In genomic region chr18:10420561-10421352, GRCh38 we compare ENCODE assay signal across 21 cellular contexts. TPM values are rescaled to one million over a fixed set of nuclear protein-coding genes. Genes with fewer than 3 reads are reported as not detected.
DNase-seq lines count a peak whose midpoint lies in the region; ATAC-seq and TF ChIP-seq lines count a peak whose summit lies in the region.
"Had no signal": no experiment of that assay in that cellular context is flagged by ENCODE, and none has a peak within 500 bp of the region (broad histone marks: within the 10 kb centered on the region; RNA-seq: fewer than 3 reads in every experiment).

No MANE protein-coding gene starts in this region.

- H3K9me3 ChIP-seq in left ventricle myocardium inferior (replicated peaks) (peaks cover 5% of the 10 kb centered on the region), right cardiac atrium (ENCODE audit: control insufficient read depth, low read length) (no peaks in the 10 kb centered on the region), gastrocnemius medialis (no peaks in the 10 kb centered on the region)
- H3K9me3 ChIP-seq: prostate gland, transverse colon had no signal

- DNase-seq in left ventricle myocardium inferior, result no peak
- DNase-seq in right cardiac atrium, result no peak
- peak; percentile 55 for DNase-seq in amniotic epithelial cell (ENCODE audit: low read depth)
- peak; percentile 9 for DNase-seq in fibroblast of pulmonary artery (ENCODE audit: low read depth)
- no peak for DNase-seq in cortex of kidney (lab: John Stamatoyannopoulos, UW)
- no peak for DNase-seq in amygdala (lab: John Stamatoyannopoulos, UW)
- DNase-seq in HT-29 (ENCODE audit: low spot score), result no peak
- DNase-seq in gastrocnemius medialis, result no peak
- DNase-seq: activated naive CD4-positive, alpha-beta T cell; CD4-positive, alpha-beta memory T cell; DMS79 treated with DMSO at 0.1 percent for 48 hours; effector CD4-positive, alpha-beta T cell; NCI-H1436; stimulated activated CD4-positive, alpha-beta T cell treated with anti-CD3 and anti-CD28 coated beads, Interleukin-12 subunit alpha, Interleukin-12 subunit beta, amount 100 ng/mL, for 4 hours; stimulated activated naive CD4-positive, alpha-beta T cell treated with Interleukin-2 at 50 U/mL for 16 hours; transverse colon had no signal

- peaks cover 12% of the 10 kb centered on the region for H3K4me1 ChIP-seq in left ventricle myocardium inferior
- H3K4me1 ChIP-seq in right cardiac atrium (ENCODE audit: control insufficient read depth, insufficient read depth, low read length), result no peaks in the 10 kb centered on the region
- no peaks in the 10 kb centered on the region for H3K4me1 ChIP-seq in gastrocnemius medialis
- H3K4me1 ChIP-seq: prostate gland, transverse colon had no signal

- no peak overlapping the region for H3K4me3 ChIP-seq in left ventricle myocardium inferior
- no peak overlapping the region for H3K4me3 ChIP-seq in right cardiac atrium (ENCODE audit: low read length)
- no peak overlapping the region for H3K4me3 ChIP-seq in fibroblast of pulmonary artery (replicated peaks; ENCODE audit: low read depth, low read length)
- no peak overlapping the region for H3K4me3 ChIP-seq in gastrocnemius medialis
- H3K4me3 ChIP-seq: cardiac muscle cell, prostate gland, transverse colon had no signal

- TF ChIP-seq CTCF in left ventricle myocardium inferior (IDR thresholded peaks at IDR 0.05; ENCODE audit: borderline replicate concordance), result no peak
- no peak for TF ChIP-seq CTCF in fibroblast of pulmonary artery (IDR thresholded peaks at IDR 0.05; ENCODE audit: low read length, missing control alignments)
- no peak for TF ChIP-seq CTCF in gastrocnemius medialis (IDR thresholded peaks at IDR 0.05 in 4 of 5, conservative IDR thresholded peaks at IDR 0.05 in 1 of 5)

- H3K27ac ChIP-seq in left ventricle myocardium inferior (replicated peaks), result peak overlapping the region; percentile 9
- H3K27ac ChIP-seq in right cardiac atrium (ENCODE audit: low read length), result no peak overlapping the region
- H3K27ac ChIP-seq in gastrocnemius medialis, result no peak overlapping the region
- H3K27ac ChIP-seq: cardiac muscle cell, KMS-11, prostate gland, transverse colon had no signal

- no peak for TF ChIP-seq POLR2A in gastrocnemius medialis (IDR thresholded peaks at IDR 0.05)

- in situ Hi-C loops in gastrocnemius medialis (cut with MboI; ENCODE audit: low sequenced_read_pairs in 4 of 4), result no loop called here

- WGBS in right cardiac atrium, result 76% methylated on average over 5 of the region's 5 CpGs

- intact Hi-C loops in left ventricle myocardium inferior (cut with micrococcal nuclease), result no loop called here
- intact Hi-C loops in right cardiac atrium (cut with DNase I), result no loop called here
- intact Hi-C loops in gastrocnemius medialis (cut with DNase I; ENCODE audit: low total_unique reads), result no loop called here

- ATAC-seq in right cardiac atrium (no peak), gastrocnemius medialis (no peak)
- ATAC-seq: activated CD4-positive, CD25-positive, alpha-beta regulatory T cell treated with anti-CD3 and anti-CD28 coated beads, Interleukin-2, amount 50 U/mL, for 24 hours had no signal

- H3K27me3 ChIP-seq in left ventricle myocardium inferior (ENCODE audit: low read depth), result no peaks in the 10 kb centered on the region
- no peaks in the 10 kb centered on the region for H3K27me3 ChIP-seq in right cardiac atrium (ENCODE audit: control insufficient read depth, insufficient read depth)
- H3K27me3 ChIP-seq in gastrocnemius medialis, result peaks cover 0 to 2% (median 0%) of the 10 kb centered on the region in 3 donors
- H3K27me3 ChIP-seq: cardiac muscle cell, transverse colon had no signal

- H3K36me3 ChIP-seq in left ventricle myocardium inferior (no peaks in the 10 kb centered on the region), gastrocnemius medialis (no peaks in the 10 kb centered on the region)
- H3K36me3 ChIP-seq: cardiac muscle cell, prostate gland, transverse colon had no signal

RNA-seq across cellular contexts. Expression of gene APCDD1, which starts 33.7 kb away (rescaled TPM):
- total RNA-seq in left ventricle myocardium inferior (38.0 TPM), right cardiac atrium (10 to 100 TPM; 31.4 to 76.1 (median 49.9) TPM), gastrocnemius medialis (10 to 100 TPM in 2 of 4 donors, 1 to 10 TPM in 2; 4.6 to 13.0 (median 7.5) TPM)
- polyA plus RNA-seq in right cardiac atrium, result 18.2 TPM
- not detected in 2 replicates for total RNA-seq in HT-29 (2014; rRNA removed; shearing (Covaris generic))
- total RNA-seq: CD4-positive, alpha-beta memory T cell; lung microvascular endothelial cell had no signal
- polyA plus RNA-seq: CD4-positive, alpha-beta memory T cell had no signal

Comparison
In these comparisons a context has a peak if more than half of its experiments do, and no peak if none do; other contexts are left out.
1. DNase-seq: peak in amniotic epithelial cell (single experiment) and fibroblast of pulmonary artery (single experiment); none in left ventricle myocardium inferior (single experiment), right cardiac atrium (0 of 3), cortex of kidney (single experiment), amygdala (0 of 56), HT-29 (single experiment) and gastrocnemius medialis (0 of 2).